In the genomic region with DNA sequence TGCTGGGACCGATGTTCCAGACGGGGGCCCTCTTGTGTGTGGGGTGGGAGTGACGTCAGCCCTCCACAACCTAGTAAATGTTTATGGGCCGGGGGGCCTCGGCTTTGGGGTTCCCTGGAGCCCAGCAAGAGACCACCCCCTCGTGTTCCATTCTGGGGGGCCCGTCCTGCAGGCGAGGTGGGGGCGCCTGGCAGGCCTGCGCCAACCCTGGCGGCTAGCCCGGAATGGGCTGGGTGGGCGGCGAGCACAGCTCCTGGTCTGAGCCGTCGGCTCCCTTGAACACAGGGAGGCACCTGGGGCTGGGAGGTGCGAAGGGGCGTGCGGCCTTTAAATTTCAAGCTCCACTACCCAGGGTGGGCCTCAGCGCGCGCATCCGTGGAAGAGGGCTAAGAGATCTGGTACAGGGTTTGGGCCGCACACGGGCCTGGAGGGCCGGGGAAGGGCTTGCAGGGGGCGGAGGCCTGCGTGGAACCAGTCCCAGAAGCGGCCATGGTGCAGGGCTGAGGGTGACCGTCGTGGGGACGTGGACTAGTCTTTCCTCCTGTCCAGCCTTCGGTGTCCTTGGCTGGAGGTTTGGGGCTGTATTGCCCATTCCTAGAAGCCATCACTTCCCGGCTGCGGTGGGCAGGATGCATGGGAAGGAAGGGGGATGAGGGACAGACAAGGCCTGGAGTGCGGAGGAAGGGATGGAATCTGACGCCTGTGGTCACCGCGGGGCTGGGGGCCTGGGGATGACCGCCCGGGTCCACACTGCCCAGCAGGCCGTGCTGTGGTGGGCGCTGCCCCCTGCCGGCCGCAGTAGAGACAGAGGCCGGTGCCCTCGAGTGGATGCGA, we compare ENCODE assay signal across 8 cellular contexts. TPM values are rescaled to one million over a fixed set of nuclear protein-coding genes. Genes with fewer than 3 reads are reported as not detected.
DNase-seq lines count a peak whose midpoint lies in the region; ATAC-seq and TF ChIP-seq lines count a peak whose summit lies in the region.

No MANE protein-coding gene starts in this region.

- intact Hi-C loops in prostate gland (cut with DNase I): loop anchor here (1.0 to 2.0 kb wide), 2 partner anchors 63 to 88 kb away; no protein-coding TSS in a partner anchor

- peaks cover 3% of the 10 kb centered on the region for H3K36me3 Mint-ChIP-seq in T-cell

- H3K27me3 ChIP-seq in prostate gland (replicated peaks; ENCODE audit: insufficient read depth): no peaks in the 10 kb centered on the region

- H3K27ac ChIP-seq in prostate gland: no peak overlapping the region

- no peaks in the 10 kb centered on the region for H3K36me3 ChIP-seq in prostate gland

- peaks cover 6 to 9% of the 10 kb centered on the region in 2 donors for H3K27me3 Mint-ChIP-seq in T-cell

- H3K4me3 ChIP-seq in foreskin fibroblast (ENCODE audit: low read depth in 1 of 2, low read length in 2 of 2) (no peak overlapping the region), prostate gland (no peak overlapping the region)

- no peaks in the 10 kb centered on the region for H3K9me3 ChIP-seq in prostate gland

- TF ChIP-seq CTCF in GM12873 (IDR thresholded peaks at IDR 0.05; ENCODE audit: insufficient read depth, low read depth, low read length, missing control alignments) (peak; percentile 53), foreskin fibroblast (IDR thresholded peaks at IDR 0.05; ENCODE audit: low read depth, low read length) (peak; percentile 75), prostate gland (IDR thresholded peaks at IDR 0.05) (peak in 3 of 4 experiments; percentile 61 to 77 (median 74))

- no peaks in the 10 kb centered on the region for H3K9me3 Mint-ChIP-seq in T-cell

- in situ Hi-C loops in ACHN (cut with HindIII; ENCODE audit: low pct_ligation_motif_present, low pct_unique_long_range_greater_than_20kb, low sequenced_read_pairs): no loop called here

- H3K4me1 ChIP-seq in prostate gland (replicated peaks): no peaks in the 10 kb centered on the region

- peak in 3 of 4 experiments; percentile 47 to 52 (median 51) for ATAC-seq in T-cell (replicated peaks in 1 of 4)
- ATAC-seq in HG02870 (IDR thresholded peaks at IDR 0.05; ENCODE audit: unreplicated experiment): no peak
- no peak for ATAC-seq in HG03571 (IDR thresholded peaks at IDR 0.05; ENCODE audit: unreplicated experiment)
- ATAC-seq in GM21825 (IDR thresholded peaks at IDR 0.05; ENCODE audit: unreplicated experiment): no peak

- DNase-seq in ACHN (peak; percentile 42), T-cell (peak in 1 of 34 experiments; percentile 21), foreskin fibroblast (peak; percentile 31 to 76), prostate gland (ENCODE audit: low spot score) (no peak)

- TF ChIP-seq POLR2A in prostate gland (IDR thresholded peaks at IDR 0.05): no peak

- POLR2A ChIA-PET in T-cell (lab: Charles Lee): interaction anchor here in 1 of 2 donors (0.6 kb wide), 1 partner anchor 32 kb away, joined by 3 read pairs; no protein-coding TSS in a partner anchor

- peaks cover 3 to 8% (median 4%) of the 10 kb centered on the region in 3 donors for H3K4me1 Mint-ChIP-seq in T-cell

- H3K27ac Mint-ChIP-seq in T-cell: no peak overlapping the region

- no peak overlapping the region for H3K4me3 Mint-ChIP-seq in T-cell

- WGBS in prostate gland: 7% methylated on average over 48 of the region's 48 CpGs

- CTCF ChIA-PET in T-cell (lab: Charles Lee): no interaction called here

RNA-seq across cellular contexts. Expression of gene NDUFA11, which starts 11.4 kb away (rescaled TPM):
- total RNA-seq in T-cell (100 to 1,000 TPM; 106 to 198 (median 185) TPM), prostate gland (100 to 1,000 TPM; 259 to 327 TPM)

RNA-seq across cellular contexts. Expression of gene VMAC, which starts 12.5 kb away (rescaled TPM):
- total RNA-seq in T-cell: 10 to 100 TPM; 23.8 to 35.9 (median 30.9) TPM
- total RNA-seq in prostate gland: 10 to 100 TPM; 23.6 to 29.0 TPM

RNA-seq across cellular contexts. Expression of gene FUT5, which starts 21.8 kb away (rescaled TPM):
- total RNA-seq in T-cell (1 to 10 TPM in 2 of 5 donors, under 1 TPM in 3; 0.23 to 2.5 (median 0.67) TPM), prostate gland (not detected)

RNA-seq across cellular contexts. Expression of gene CAPS, which starts 21.9 kb away (rescaled TPM):
- total RNA-seq in T-cell: 10 to 100 TPM; 43.3 to 74.8 (median 69.8) TPM
- 10 to 100 TPM; 27.9 to 36.8 TPM for total RNA-seq in prostate gland

RNA-seq across cellular contexts. Expression of gene FUT3, which starts 40.9 kb away (rescaled TPM):
- total RNA-seq in T-cell: under 1 TPM in 4 of 5 donors, not detected in 1; 0.13 to 0.50 (median 0.18) TPM
- 1 to 10 TPM; 1.4 to 2.1 TPM for total RNA-seq in prostate gland

Comparison
In these comparisons a context has a peak if more than half of its experiments do, and no peak if none do; other contexts are left out.
1. ATAC-seq: peak in T-cell (3 of 4); none in HG02870 (single experiment), HG03571 (single experiment) and GM21825 (single experiment).
2. Peak in every context shown above with its lines, with median percentiles within 50 percentile points of each other: CTCF ChIP-seq.